Comparison of ENCODE assay signal across 26 cellular contexts in the genomic region with DNA sequence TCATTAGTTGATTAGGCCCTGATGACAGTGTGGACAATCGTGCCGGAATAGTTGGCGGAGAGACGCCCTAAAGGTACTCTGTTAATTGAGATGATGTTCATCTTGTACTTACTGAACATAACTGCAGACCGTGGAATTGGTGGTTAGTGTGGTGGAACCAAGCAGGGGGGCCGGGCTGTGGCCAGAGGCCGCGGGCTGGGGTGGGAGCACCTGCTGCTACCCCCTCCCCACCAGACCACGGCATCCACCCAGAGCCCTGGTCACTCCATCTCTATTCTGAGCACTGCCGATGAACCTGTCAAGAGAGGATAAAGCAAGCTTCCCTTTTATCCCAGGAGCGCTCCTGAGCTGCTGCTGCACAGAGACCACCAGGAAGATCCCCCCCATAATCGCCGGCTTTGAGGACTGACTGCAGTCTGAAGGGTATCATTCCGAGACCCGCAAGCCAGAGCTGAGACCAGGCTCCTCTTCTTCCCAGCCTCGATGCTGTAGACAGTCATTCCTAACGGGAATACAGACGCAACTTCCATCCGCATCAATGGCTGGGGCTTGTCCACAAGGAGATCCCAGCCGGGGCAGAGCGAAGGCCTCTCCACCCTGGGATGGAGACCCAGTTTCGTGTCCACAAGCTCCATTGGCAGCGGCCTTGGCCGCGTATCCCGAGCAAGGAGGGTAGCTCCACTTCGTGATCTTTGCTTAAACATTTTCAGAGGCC.
A peak's percentile ranks its signal among the peaks of the same experiment; 100 is the strongest.
DNase-seq lines count a peak whose midpoint lies in the region; ATAC-seq and TF ChIP-seq lines count a peak whose summit lies in the region.
"Had no signal": no experiment of that assay in that cellular context is flagged by ENCODE, and none has a peak within 500 bp of the region (broad histone marks: within the 10 kb centered on the region; RNA-seq: fewer than 3 reads in every experiment).

No MANE protein-coding gene starts in this region.

- H3K27me3 Mint-ChIP-seq in CD4-positive, alpha-beta T cell: no peaks in the 10 kb centered on the region

- no peaks in the 10 kb centered on the region for H3K36me3 ChIP-seq in HUES6 (ENCODE audit: control insufficient read depth, insufficient read depth, low read length)
- no peaks in the 10 kb centered on the region for H3K36me3 ChIP-seq in stomach
- H3K36me3 ChIP-seq: SJSA1 had no signal

- TF ChIP-seq POLR2A in stomach (IDR thresholded peaks at IDR 0.05): no peak

- no peak for TF ChIP-seq EP300 in stomach (IDR thresholded peaks at IDR 0.05)

- H3K4me3 Mint-ChIP-seq in CD4-positive, alpha-beta T cell: no peak overlapping the region
- H3K4me3 Mint-ChIP-seq: CD8-positive, alpha-beta T cell had no signal

- H3K27me3 ChIP-seq in HUES6 (ENCODE audit: control insufficient read depth, insufficient read depth, low read length): no peaks in the 10 kb centered on the region
- peaks cover 0 to 30% (median 0%) of the 10 kb centered on the region in 3 donors for H3K27me3 ChIP-seq in stomach
- no peaks in the 10 kb centered on the region for H3K27me3 ChIP-seq in CD4-positive, alpha-beta T cell (ENCODE audit: control insufficient read depth, insufficient read depth, low read length)
- H3K27me3 ChIP-seq: SJSA1 had no signal

- no peak for TF ChIP-seq CTCF in stomach (IDR thresholded peaks at IDR 0.05)
- no peak for TF ChIP-seq CTCF in CD4-positive, alpha-beta T cell (IDR thresholded peaks at IDR 0.05)

- H3K9ac ChIP-seq in HUES6 (ENCODE audit: low read length): peak overlapping the region; percentile 27

- H3K27ac Mint-ChIP-seq in CD4-positive, alpha-beta T cell: no peak overlapping the region
- H3K27ac Mint-ChIP-seq: CD8-positive, alpha-beta T cell had no signal

- WGBS in stomach, 5 donors: 81 to 90% (median 83%) methylated on average over 27 of the region's 27 CpGs

- H3K9me3 Mint-ChIP-seq in CD4-positive, alpha-beta T cell: peaks cover 11% of the 10 kb centered on the region

- no peak overlapping the region for H3K4me3 ChIP-seq in HUES6 (ENCODE audit: low read depth, low read length)
- no peak overlapping the region for H3K4me3 ChIP-seq in stomach
- H3K4me3 ChIP-seq: A549, SJSA1 had no signal

- H3K4me1 ChIP-seq in HUES6 (ENCODE audit: control insufficient read depth, insufficient read depth, low read length): peaks cover 11% of the 10 kb centered on the region
- no peaks in the 10 kb centered on the region for H3K4me1 ChIP-seq in stomach
- H3K4me1 ChIP-seq: A549, SJSA1 had no signal

- POLR2A ChIA-PET in CD4-positive, alpha-beta T cell (lab: Charles Lee): no interaction called here

- CTCF ChIA-PET in CD4-positive, alpha-beta T cell (lab: Charles Lee): no interaction called here

- H3K36me3 Mint-ChIP-seq in CD4-positive, alpha-beta T cell (ENCODE audit: low read depth): no peaks in the 10 kb centered on the region
- H3K36me3 Mint-ChIP-seq: CD8-positive, alpha-beta T cell had no signal

- H3K9me3 ChIP-seq in HUES6 (ENCODE audit: control insufficient read depth, insufficient read depth, low read depth, low read length) (peaks cover 3% of the 10 kb centered on the region; the same call in 1 of the 2 replicates), stomach (peaks cover 0 to 21% (median 4%) of the 10 kb centered on the region in 4 donors)
- peaks cover 7% of the 10 kb centered on the region for H3K9me3 ChIP-seq in CD4-positive, alpha-beta T cell (ENCODE audit: control insufficient read depth, low read length)
- H3K9me3 ChIP-seq: SJSA1 had no signal

- peak; percentile 36 for DNase-seq in ecto neural progenitor cell (ENCODE audit: low spot score)
- DNase-seq in myocyte (ENCODE audit: low read depth): peak; percentile 58
- DNase-seq in stomach: no peak
- DNase-seq in NCI-H1105 (lab: John Stamatoyannopoulos, UW): no peak
- no peak for DNase-seq in hepatic stellate cell (ENCODE audit: low spot score)
- DNase-seq in CD4-positive, alpha-beta T cell: no peak
- DNase-seq: AML-193, C1 segment of cervical spinal cord, DMS 273 treated with DMSO at 0.1 percent for 48 hours, DMS79 treated with DMSO at 0.1 percent for 48 hours, GF-D8, Karpas-422, NCI-H1092, NCI-H1436, NCI-H187, NCI-H2081 treated with DMSO at 0.1 percent for 48 hours, NCI-H2171, NCI-H226, NCI-H524 treated with DMSO at 0.1 percent for 48 hours, NCI-H774, PC-3 had no signal

- H3K27ac ChIP-seq in HUES6 (ENCODE audit: low read depth, low read length): peak overlapping the region; percentile 19; the same call in 1 of the 2 replicates
- H3K27ac ChIP-seq in stomach: peak overlapping the region in 3 of 5 donors; percentile 1 to 17 (median 3)
- H3K27ac ChIP-seq in CD4-positive, alpha-beta T cell (ENCODE audit: low read depth, low read length): no peak overlapping the region
- H3K27ac ChIP-seq: A549, SJSA1 had no signal

- intact Hi-C loops in stomach (cut with DNase I; ENCODE audit: low total_unique reads): no loop called here
- intact Hi-C loops in CD4-positive, alpha-beta T cell (cut with DNase I, micrococcal nuclease): no loop called here

- no peak for ATAC-seq in CD4-positive, alpha-beta T cell (ENCODE audit: poor library complexity)
- ATAC-seq: A549; CD8-positive, alpha-beta T cell; HepG2; PC-3 had no signal

- no peaks in the 10 kb centered on the region for H3K4me1 Mint-ChIP-seq in CD4-positive, alpha-beta T cell (ENCODE audit: low read depth)

Comparison
In these comparisons a context has a peak if more than half of its experiments do, and no peak if none do; other contexts are left out.
1. DNase-seq: peak in ecto neural progenitor cell (single experiment) and myocyte (single experiment); none in stomach (single experiment), NCI-H1105 (single experiment), hepatic stellate cell (single experiment) and CD4-positive, alpha-beta T cell (0 of 10).